ENCODE assay signal across 4 cellular contexts in genomic region chr16:74373847-74374184, GRCh38. TPM values are rescaled to one million over a fixed set of nuclear protein-coding genes. Genes with fewer than 3 reads are reported as not detected.
"Had no signal": no experiment of that assay in that cellular context is flagged by ENCODE, and none has a peak within 500 bp of the region (broad histone marks: within the 10 kb centered on the region; RNA-seq: fewer than 3 reads in every experiment).

No MANE protein-coding gene starts in this region.

RNA-seq across cellular contexts. Expression of gene NPIPB15, which starts 2.3 kb away (rescaled TPM):
- total RNA-seq: H4, H7, HT1080 had no signal

RNA-seq across cellular contexts. Expression of gene CLEC18B, which starts 47.5 kb away (rescaled TPM):
- total RNA-seq: HT1080 had no signal
- polyA plus RNA-seq: GM23248 had no signal
